20 cellular contexts compared by ENCODE assay signal in genomic region chr4:150647008-150647407, GRCh38.
"Had no signal": no experiment of that assay in that cellular context is flagged by ENCODE, and none has a peak within 500 bp of the region (broad histone marks: within the 10 kb centered on the region; RNA-seq: fewer than 3 reads in every experiment).

No MANE protein-coding gene starts in this region.

- H3K36me3 ChIP-seq: breast epithelium, colonic mucosa, esophagus muscularis mucosa, upper lobe of right lung, WERI-Rb-1 had no signal

- H3K9me3 ChIP-seq: breast epithelium, colonic mucosa, esophagus muscularis mucosa, upper lobe of right lung had no signal

- H3K4me3 ChIP-seq: breast epithelium, colonic mucosa, esophagus muscularis mucosa, hepatocyte, upper lobe of right lung had no signal

- H3K4me1 ChIP-seq: breast epithelium, colonic mucosa, esophagus muscularis mucosa, foreskin keratinocyte, upper lobe of right lung had no signal

- DNase-seq: activated CD4-positive, alpha-beta T cell treated with anti-CD3 and anti-CD28 coated beads, Interleukin-2, amount 50 U/mL, for 1 hour; activated CD4-positive, CD25-positive, alpha-beta regulatory T cell treated with anti-CD3 and anti-CD28 coated beads, Interleukin-2, amount 50 U/mL, for 72 hours; activated gamma-delta T cell treated with Interleukin-2 at 50 U/mL for 16 hours; activated T-cell treated with anti-CD3 and anti-CD28 coated beads, Interleukin-2, amount 50 U/mL, for 1 hour; aorta; colonic mucosa; foreskin keratinocyte; immature natural killer cell; left ventricle myocardium superior; mammary epithelial cell; midbrain; natural killer cell; retina; stimulated activated CD4-positive, alpha-beta T cell treated with anti-CD3 and anti-CD28 coated beads, Interleukin-4, amount 100 ng/mL, for 1 hour; stimulated activated naive CD4-positive, alpha-beta T cell treated with Interleukin-2 at 50 U/mL for 16 hours; upper lobe of right lung; WERI-Rb-1 had no signal

- H3K27me3 ChIP-seq: breast epithelium, colonic mucosa, esophagus muscularis mucosa, foreskin keratinocyte, hepatocyte, upper lobe of right lung had no signal

- ATAC-seq: foreskin keratinocyte, left ventricle myocardium superior, natural killer cell, upper lobe of right lung had no signal

- H3K27ac ChIP-seq: breast epithelium, colonic mucosa, esophagus muscularis mucosa, foreskin keratinocyte, hepatocyte, upper lobe of right lung, WERI-Rb-1 had no signal
